Comparison of ENCODE assay signal across 2 cellular contexts in the genomic region with DNA sequence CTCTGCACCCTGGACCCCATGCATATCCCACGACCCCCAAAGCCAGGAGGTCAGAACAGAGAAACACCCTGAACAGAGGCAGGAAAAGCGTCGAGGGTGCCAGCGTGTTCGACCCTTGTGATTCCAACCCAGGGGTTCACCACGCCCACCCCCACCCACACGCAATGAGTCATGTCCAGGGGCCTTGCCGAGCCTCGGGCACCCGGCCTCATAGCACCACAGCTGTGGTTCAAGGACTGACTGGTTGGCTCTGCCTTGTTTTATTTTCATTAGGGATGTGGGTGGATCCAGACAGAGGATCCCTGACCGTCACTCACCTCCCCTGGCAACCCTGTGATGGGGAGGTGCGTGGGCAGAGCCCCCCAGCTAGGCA.
A peak's percentile ranks its signal among the peaks of the same experiment; 100 is the strongest.
TF ChIP-seq lines count a peak whose summit lies in the region.

No MANE protein-coding gene starts in this region.

TF ChIP-seq in HEK293, 187 proteins besides CTCF, POLR2A, EP300 and RAD21:
- TF ChIP-seq ZNF600 (tag by site-specific recombination; IDR thresholded peaks at IDR 0.05) (0 out of 2 replicates have a peak, but pooled peaks have one; percentile 23), ZNF335 (tag by site-specific recombination; conservative IDR thresholded peaks at IDR 0.05) (0 out of 2 replicates have a peak, but pooled peaks have one; percentile 29), ZNF155 (tag by site-specific recombination; IDR thresholded peaks at IDR 0.05) (no peak), MYNN (tag by site-specific recombination; IDR thresholded peaks at IDR 0.05; ENCODE audit: borderline replicate concordance) (no peak), KLF16 (tag by site-specific recombination; IDR thresholded peaks at IDR 0.05) (no peak), KLF8 (tag by site-specific recombination; IDR thresholded peaks at IDR 0.05) (0 out of 2 replicates have a peak, but pooled peaks have one; percentile 15), GLIS1 (tag by site-specific recombination; IDR thresholded peaks at IDR 0.05) (0 out of 2 replicates have a peak, but pooled peaks have one; percentile 6), KLF9 (tag by site-specific recombination; IDR thresholded peaks at IDR 0.05; ENCODE audit: low read depth) (peak; percentile 59; the same call in 1 of the 2 replicates), GLIS2 (tag by site-specific recombination; IDR thresholded peaks at IDR 0.05) (peak; percentile 62; the same call in 1 of the 2 replicates), PRDM1 (tag by site-specific recombination; IDR thresholded peaks at IDR 0.05) (no peak), ZBTB48 (tag by site-specific recombination; IDR thresholded peaks at IDR 0.05) (peak; percentile 78), ZFHX2 (tag by site-specific recombination; conservative IDR thresholded peaks at IDR 0.05) (peak; percentile 98), SP7 (tag by site-specific recombination; IDR thresholded peaks at IDR 0.05) (peak; percentile 57), ZNF24 (tag by site-specific recombination; IDR thresholded peaks at IDR 0.05) (no peak), KLF1 (tag by site-specific recombination; IDR thresholded peaks at IDR 0.05) (peak; percentile 92), EGR2 (tag by site-specific recombination; IDR thresholded peaks at IDR 0.05; ENCODE audit: low read depth) (peak; percentile 91), ZNF707 (tag by site-specific recombination; IDR thresholded peaks at IDR 0.05) (no peak)
- TF ChIP-seq, protein P1, sequence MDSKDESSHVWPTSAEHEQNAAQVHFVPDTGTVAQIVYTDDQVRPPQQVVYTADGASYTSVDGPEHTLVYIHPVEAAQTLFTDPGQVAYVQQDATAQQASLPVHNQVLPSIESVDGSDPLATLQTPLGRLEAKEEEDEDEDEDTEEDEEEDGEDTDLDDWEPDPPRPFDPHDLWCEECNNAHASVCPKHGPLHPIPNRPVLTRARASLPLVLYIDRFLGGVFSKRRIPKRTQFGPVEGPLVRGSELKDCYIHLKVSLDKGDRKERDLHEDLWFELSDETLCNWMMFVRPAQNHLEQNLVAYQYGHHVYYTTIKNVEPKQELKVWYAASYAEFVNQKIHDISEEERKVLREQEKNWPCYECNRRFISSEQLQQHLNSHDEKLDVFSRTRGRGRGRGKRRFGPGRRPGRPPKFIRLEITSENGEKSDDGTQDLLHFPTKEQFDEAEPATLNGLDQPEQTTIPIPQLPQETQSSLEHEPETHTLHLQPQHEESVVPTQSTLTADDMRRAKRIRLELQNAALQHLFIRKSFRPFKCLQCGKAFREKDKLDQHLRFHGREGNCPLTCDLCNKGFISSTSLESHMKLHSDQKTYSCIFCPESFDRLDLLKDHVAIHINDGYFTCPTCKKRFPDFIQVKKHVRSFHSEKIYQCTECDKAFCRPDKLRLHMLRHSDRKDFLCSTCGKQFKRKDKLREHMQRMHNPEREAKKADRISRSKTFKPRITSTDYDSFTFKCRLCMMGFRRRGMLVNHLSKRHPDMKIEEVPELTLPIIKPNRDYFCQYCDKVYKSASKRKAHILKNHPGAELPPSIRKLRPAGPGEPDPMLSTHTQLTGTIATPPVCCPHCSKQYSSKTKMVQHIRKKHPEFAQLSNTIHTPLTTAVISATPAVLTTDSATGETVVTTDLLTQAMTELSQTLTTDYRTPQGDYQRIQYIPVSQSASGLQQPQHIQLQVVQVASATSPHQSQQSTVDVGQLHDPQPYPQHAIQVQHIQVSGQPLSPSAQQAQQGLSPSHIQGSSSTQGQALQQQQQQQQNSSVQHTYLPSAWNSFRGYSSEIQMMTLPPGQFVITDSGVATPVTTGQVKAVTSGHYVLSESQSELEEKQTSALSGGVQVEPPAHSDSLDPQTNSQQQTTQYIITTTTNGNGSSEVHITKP (tag by site-specific recombination; IDR thresholded peaks at IDR 0.05): 0 out of 2 replicates have a peak, but pooled peaks have one; percentile 17
- TF ChIP-seq, protein P2, sequence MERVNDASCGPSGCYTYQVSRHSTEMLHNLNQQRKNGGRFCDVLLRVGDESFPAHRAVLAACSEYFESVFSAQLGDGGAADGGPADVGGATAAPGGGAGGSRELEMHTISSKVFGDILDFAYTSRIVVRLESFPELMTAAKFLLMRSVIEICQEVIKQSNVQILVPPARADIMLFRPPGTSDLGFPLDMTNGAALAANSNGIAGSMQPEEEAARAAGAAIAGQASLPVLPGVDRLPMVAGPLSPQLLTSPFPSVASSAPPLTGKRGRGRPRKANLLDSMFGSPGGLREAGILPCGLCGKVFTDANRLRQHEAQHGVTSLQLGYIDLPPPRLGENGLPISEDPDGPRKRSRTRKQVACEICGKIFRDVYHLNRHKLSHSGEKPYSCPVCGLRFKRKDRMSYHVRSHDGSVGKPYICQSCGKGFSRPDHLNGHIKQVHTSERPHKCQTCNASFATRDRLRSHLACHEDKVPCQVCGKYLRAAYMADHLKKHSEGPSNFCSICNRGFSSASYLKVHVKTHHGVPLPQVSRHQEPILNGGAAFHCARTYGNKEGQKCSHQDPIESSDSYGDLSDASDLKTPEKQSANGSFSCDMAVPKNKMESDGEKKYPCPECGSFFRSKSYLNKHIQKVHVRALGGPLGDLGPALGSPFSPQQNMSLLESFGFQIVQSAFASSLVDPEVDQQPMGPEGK (tag by site-specific recombination; IDR thresholded peaks at IDR 0.05): peak; percentile 58

TF ChIP-seq in HepG2, 621 proteins besides CTCF, POLR2A, EP300 and RAD21:
- TF ChIP-seq ZNF292 (CRISPR knock-in tag; IDR thresholded peaks at IDR 0.05; ENCODE audit: borderline replicate concordance, low read depth): no peak
- TF ChIP-seq, protein P3, sequence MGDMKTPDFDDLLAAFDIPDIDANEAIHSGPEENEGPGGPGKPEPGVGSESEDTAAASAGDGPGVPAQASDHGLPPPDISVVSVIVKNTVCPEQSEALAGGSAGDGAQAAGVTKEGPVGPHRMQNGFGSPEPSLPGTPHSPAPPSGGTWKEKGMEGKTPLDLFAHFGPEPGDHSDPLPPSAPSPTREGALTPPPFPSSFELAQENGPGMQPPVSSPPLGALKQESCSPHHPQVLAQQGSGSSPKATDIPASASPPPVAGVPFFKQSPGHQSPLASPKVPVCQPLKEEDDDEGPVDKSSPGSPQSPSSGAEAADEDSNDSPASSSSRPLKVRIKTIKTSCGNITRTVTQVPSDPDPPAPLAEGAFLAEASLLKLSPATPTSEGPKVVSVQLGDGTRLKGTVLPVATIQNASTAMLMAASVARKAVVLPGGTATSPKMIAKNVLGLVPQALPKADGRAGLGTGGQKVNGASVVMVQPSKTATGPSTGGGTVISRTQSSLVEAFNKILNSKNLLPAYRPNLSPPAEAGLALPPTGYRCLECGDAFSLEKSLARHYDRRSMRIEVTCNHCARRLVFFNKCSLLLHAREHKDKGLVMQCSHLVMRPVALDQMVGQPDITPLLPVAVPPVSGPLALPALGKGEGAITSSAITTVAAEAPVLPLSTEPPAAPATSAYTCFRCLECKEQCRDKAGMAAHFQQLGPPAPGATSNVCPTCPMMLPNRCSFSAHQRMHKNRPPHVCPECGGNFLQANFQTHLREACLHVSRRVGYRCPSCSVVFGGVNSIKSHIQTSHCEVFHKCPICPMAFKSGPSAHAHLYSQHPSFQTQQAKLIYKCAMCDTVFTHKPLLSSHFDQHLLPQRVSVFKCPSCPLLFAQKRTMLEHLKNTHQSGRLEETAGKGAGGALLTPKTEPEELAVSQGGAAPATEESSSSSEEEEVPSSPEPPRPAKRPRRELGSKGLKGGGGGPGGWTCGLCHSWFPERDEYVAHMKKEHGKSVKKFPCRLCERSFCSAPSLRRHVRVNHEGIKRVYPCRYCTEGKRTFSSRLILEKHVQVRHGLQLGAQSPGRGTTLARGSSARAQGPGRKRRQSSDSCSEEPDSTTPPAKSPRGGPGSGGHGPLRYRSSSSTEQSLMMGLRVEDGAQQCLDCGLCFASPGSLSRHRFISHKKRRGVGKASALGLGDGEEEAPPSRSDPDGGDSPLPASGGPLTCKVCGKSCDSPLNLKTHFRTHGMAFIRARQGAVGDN (CRISPR knock-in tag; IDR thresholded peaks at IDR 0.05): peak; percentile 63
- peak; percentile 41 for TF ChIP-seq SAP130 (CRISPR knock-in tag; IDR thresholded peaks at IDR 0.05; ENCODE audit: low read depth)
- TF ChIP-seq, protein P4, sequence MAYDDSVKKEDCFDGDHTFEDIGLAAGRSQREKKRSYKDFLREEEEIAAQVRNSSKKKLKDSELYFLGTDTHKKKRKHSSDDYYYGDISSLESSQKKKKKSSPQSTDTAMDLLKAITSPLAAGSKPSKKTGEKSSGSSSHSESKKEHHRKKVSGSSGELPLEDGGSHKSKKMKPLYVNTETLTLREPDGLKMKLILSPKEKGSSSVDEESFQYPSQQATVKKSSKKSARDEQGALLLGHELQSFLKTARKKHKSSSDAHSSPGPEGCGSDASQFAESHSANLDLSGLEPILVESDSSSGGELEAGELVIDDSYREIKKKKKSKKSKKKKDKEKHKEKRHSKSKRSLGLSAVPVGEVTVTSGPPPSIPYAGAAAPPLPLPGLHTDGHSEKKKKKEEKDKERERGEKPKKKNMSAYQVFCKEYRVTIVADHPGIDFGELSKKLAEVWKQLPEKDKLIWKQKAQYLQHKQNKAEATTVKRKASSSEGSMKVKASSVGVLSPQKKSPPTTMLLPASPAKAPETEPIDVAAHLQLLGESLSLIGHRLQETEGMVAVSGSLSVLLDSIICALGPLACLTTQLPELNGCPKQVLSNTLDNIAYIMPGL (CRISPR knock-in tag; IDR thresholded peaks at IDR 0.05; ENCODE audit: borderline replicate concordance in 1 of 2, low read depth in 1 of 2): 0 out of 4 replicates have a peak, but pooled peaks of 1 of the 2 experiments have one; percentile 10
- no peak for TF ChIP-seq MEIS2 (CRISPR knock-in tag; IDR thresholded peaks at IDR 0.05)
- 0 out of 2 replicates have a peak, but pooled peaks have one; percentile 4 for TF ChIP-seq SALL1 (CRISPR knock-in tag; IDR thresholded peaks at IDR 0.05)
- TF ChIP-seq ATF7 (IDR thresholded peaks at IDR 0.05): no peak
- TF ChIP-seq ATF7 (CRISPR knock-in tag; IDR thresholded peaks at IDR 0.05): 0 out of 2 replicates have a peak, but pooled peaks have one; percentile 21
- TF ChIP-seq, protein P5, sequence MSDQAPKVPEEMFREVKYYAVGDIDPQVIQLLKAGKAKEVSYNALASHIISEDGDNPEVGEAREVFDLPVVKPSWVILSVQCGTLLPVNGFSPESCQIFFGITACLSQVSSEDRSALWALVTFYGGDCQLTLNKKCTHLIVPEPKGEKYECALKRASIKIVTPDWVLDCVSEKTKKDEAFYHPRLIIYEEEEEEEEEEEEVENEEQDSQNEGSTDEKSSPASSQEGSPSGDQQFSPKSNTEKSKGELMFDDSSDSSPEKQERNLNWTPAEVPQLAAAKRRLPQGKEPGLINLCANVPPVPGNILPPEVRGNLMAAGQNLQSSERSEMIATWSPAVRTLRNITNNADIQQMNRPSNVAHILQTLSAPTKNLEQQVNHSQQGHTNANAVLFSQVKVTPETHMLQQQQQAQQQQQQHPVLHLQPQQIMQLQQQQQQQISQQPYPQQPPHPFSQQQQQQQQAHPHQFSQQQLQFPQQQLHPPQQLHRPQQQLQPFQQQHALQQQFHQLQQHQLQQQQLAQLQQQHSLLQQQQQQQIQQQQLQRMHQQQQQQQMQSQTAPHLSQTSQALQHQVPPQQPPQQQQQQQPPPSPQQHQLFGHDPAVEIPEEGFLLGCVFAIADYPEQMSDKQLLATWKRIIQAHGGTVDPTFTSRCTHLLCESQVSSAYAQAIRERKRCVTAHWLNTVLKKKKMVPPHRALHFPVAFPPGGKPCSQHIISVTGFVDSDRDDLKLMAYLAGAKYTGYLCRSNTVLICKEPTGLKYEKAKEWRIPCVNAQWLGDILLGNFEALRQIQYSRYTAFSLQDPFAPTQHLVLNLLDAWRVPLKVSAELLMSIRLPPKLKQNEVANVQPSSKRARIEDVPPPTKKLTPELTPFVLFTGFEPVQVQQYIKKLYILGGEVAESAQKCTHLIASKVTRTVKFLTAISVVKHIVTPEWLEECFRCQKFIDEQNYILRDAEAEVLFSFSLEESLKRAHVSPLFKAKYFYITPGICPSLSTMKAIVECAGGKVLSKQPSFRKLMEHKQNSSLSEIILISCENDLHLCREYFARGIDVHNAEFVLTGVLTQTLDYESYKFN (CRISPR knock-in tag; conservative IDR thresholded peaks at IDR 0.05): peak; percentile 41; the same call in 1 of the 2 replicates
- no peak for TF ChIP-seq ZNF33B (CRISPR knock-in tag; IDR thresholded peaks at IDR 0.05)
- no peak for TF ChIP-seq REXO4 (CRISPR knock-in tag; IDR thresholded peaks at IDR 0.05; ENCODE audit: borderline replicate concordance)
- TF ChIP-seq FOSL2 (CRISPR knock-in tag; IDR thresholded peaks at IDR 0.05): peak; percentile 83
- TF ChIP-seq, protein P6, sequence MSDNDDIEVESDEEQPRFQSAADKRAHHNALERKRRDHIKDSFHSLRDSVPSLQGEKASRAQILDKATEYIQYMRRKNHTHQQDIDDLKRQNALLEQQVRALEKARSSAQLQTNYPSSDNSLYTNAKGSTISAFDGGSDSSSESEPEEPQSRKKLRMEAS (IDR thresholded peaks at IDR 0.05): 0 out of 2 replicates have a peak, but pooled peaks have one; percentile 45
